Comparison of ENCODE assay signal across 1 cellular context in genomic region chr14:89960895-89961294, GRCh38.
TF ChIP-seq lines count a peak whose summit lies in the region.

No MANE protein-coding gene starts in this region.

TF ChIP-seq in endothelial cell of umbilical vein, 7 proteins besides CTCF, POLR2A, EP300 and RAD21:
- no peak for TF ChIP-seq GATA2 (IDR thresholded peaks at IDR 0.05; ENCODE audit: insufficient read depth, insufficient read length, low read depth, low read length)
- TF ChIP-seq, protein P1, sequence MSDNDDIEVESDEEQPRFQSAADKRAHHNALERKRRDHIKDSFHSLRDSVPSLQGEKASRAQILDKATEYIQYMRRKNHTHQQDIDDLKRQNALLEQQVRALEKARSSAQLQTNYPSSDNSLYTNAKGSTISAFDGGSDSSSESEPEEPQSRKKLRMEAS (IDR thresholded peaks at IDR 0.05; ENCODE audit: insufficient read depth, insufficient read length), result no peak
- TF ChIP-seq POLR2AphosphoS5 (IDR thresholded peaks at IDR 0.05; ENCODE audit: insufficient read depth, low read depth, low read length), result no peak
- TF ChIP-seq EZH2 (IDR thresholded peaks at IDR 0.05; ENCODE audit: borderline replicate concordance, low read depth, low read length, severe bottlenecking), result no peak
- TF ChIP-seq FOS (IDR thresholded peaks at IDR 0.05; ENCODE audit: borderline replicate concordance, insufficient read depth, low read length), result no peak
- no peak for TF ChIP-seq MYC (IDR thresholded peaks at IDR 0.05; ENCODE audit: low read depth, low read length)
- no peak for TF ChIP-seq JUN (IDR thresholded peaks at IDR 0.05; ENCODE audit: borderline replicate concordance, insufficient read depth, insufficient read length, low read depth)
